ENCODE assay signal across 9 cellular contexts in the genomic region with DNA sequence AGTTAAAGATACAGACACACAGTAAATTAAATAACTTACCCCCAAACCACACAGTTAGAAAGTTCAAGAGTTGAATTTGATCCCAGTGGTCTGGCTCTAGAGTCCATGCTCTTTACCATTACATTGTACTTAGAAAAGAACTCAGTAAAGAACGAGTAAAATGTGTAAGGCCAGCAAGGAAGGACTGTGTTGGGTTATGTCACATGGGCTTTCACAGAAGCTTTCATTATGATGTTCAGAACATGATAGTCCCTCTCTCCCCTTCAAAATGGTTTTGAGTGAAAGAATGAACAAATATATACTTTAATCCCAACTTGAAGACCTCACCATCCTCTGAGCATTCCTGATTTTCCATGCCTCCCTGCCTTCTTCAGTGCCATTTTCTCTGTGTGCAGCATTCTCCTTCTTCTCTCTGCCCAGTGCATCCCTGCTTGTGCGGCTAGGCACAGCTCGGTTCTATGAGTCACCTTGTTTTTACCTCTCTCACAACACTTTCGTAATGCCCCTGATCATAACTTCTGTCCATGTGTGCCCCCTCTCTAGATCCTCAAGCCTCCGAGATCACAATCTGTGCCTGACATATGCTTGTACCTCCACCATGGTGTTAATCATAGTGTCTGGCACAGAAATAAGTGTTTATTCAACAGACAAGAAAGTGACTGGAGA. TPM values are rescaled to one million over a fixed set of nuclear protein-coding genes. Genes with fewer than 3 reads are reported as not detected.
A peak's percentile ranks its signal among the peaks of the same experiment; 100 is the strongest.
DNase-seq lines count a peak whose midpoint lies in the region; ATAC-seq, FAIRE-seq and TF ChIP-seq lines count a peak whose summit lies in the region.
"Had no signal": no experiment of that assay in that cellular context is flagged by ENCODE, and none has a peak within 500 bp of the region (broad histone marks: within the 10 kb centered on the region; RNA-seq: fewer than 3 reads in every experiment).

No MANE protein-coding gene starts in this region.

- TF ChIP-seq CTCF in GM12875 (IDR thresholded peaks at IDR 0.05; ENCODE audit: borderline replicate concordance, insufficient read depth, low read depth, low read length) = no peak
- no peak for TF ChIP-seq CTCF in IMR-90 (conservative IDR thresholded peaks at IDR 0.05; ENCODE audit: low read depth, low read length)
- TF ChIP-seq CTCF in HepG2 (CRISPR knock-in tag; IDR thresholded peaks at IDR 0.05) = no peak

- no peaks in the 10 kb centered on the region for H3K9me3 Mint-ChIP-seq in dendritic cell treated with granulocyte-macrophage colony-stimulating factor and Interleukin-4, amounts not matched to agents 40 ng/mL and 50 ng/mL, for 4 days

- H3K9me1 ChIP-seq in IMR-90 (ENCODE audit: insufficient read depth, low read length) = no peaks in the 10 kb centered on the region

- H2AFZ ChIP-seq in IMR-90 (replicated peaks; ENCODE audit: low read length, poor library complexity) (peak overlapping the region; percentile 39), HepG2 (ENCODE audit: low read length) (no peak overlapping the region)

- no peaks in the 10 kb centered on the region for H3K79me1 ChIP-seq in IMR-90 (ENCODE audit: low read depth in 1 of 2, low read length in 2 of 2)

- H3K4me1 ChIP-seq in IMR-90 (ENCODE audit: control insufficient read depth, insufficient read depth, low read length) (peaks cover 10% of the 10 kb centered on the region), HepG2 (ENCODE audit: insufficient read depth, low read length) (no peaks in the 10 kb centered on the region)

- no peak overlapping the region for H2BK5ac ChIP-seq in IMR-90 (ENCODE audit: low read depth, low read length, poor library complexity, severe bottlenecking)

- WGBS in IMR-90 (ENCODE audit: extremely low coverage in 2 of 2, insufficient read length in 1 of 2), 2 experiments = 73% methylated on average over 2 of the region's 5 CpGs; no CpG with 5 or more reads in 1 of the 2 experiments
- 19% methylated on average over 5 of the region's 5 CpGs for WGBS in HepG2 (ENCODE audit: low lambda C conversion rate)

- H3K4me3 Mint-ChIP-seq in dendritic cell treated with granulocyte-macrophage colony-stimulating factor and Interleukin-4, amounts not matched to agents 40 ng/mL and 50 ng/mL, for 4 days = no peak overlapping the region

- H3K27ac Mint-ChIP-seq in dendritic cell treated with granulocyte-macrophage colony-stimulating factor and Interleukin-4, amounts not matched to agents 40 ng/mL and 50 ng/mL, for 4 days = peak overlapping the region; percentile 11

- POLR2A ChIA-PET in IMR-90 (lab: Charles Lee; ENCODE audit: unreplicated experiment) (no interaction called here), HepG2 (lab: Yijun Ruan, JAX) (no interaction called here)

- no peaks in the 10 kb centered on the region for H3K36me3 Mint-ChIP-seq in dendritic cell treated with granulocyte-macrophage colony-stimulating factor and Interleukin-4, amounts not matched to agents 40 ng/mL and 50 ng/mL, for 4 days (ENCODE audit: low read depth)

- H3K4me1 Mint-ChIP-seq in dendritic cell treated with granulocyte-macrophage colony-stimulating factor and Interleukin-4, amounts not matched to agents 40 ng/mL and 50 ng/mL, for 4 days (ENCODE audit: low read depth) = peaks cover 58% of the 10 kb centered on the region

- no peak overlapping the region for H4K8ac ChIP-seq in IMR-90 (ENCODE audit: low read depth in 2 of 2, low read length in 2 of 2)

- H3K27me3 ChIP-seq in IMR-90 (ENCODE audit: control insufficient read depth, insufficient read depth, low read length) = no peaks in the 10 kb centered on the region
- peaks cover 0 to 5% of the 10 kb centered on the region in 2 experiments; a peak in 1 of 5 replicates for H3K27me3 ChIP-seq in HepG2 (ENCODE audit: control insufficient read depth in 1 of 2, insufficient read depth in 2 of 2, low read length in 2 of 2)

- H3K4ac ChIP-seq in IMR-90 (ENCODE audit: low read depth, low read length) = 0 out of 2 replicates have a peak overlapping the region, but pooled peaks have one; percentile 20

- ATAC-seq in GM21717 (IDR thresholded peaks at IDR 0.05; ENCODE audit: unreplicated experiment) = peak; percentile 30
- no peak for ATAC-seq in IMR-90 (ENCODE audit: low read depth)
- ATAC-seq in activated CD4-positive, CD25-positive, alpha-beta regulatory T cell treated with anti-CD3 and anti-CD28 coated beads, Interleukin-2, amount 50 U/mL, for 24 hours = no peak
- no peak for ATAC-seq in HepG2

- H2BK20ac ChIP-seq in IMR-90 (ENCODE audit: low read depth, low read length) = no peak overlapping the region

- H4K5ac ChIP-seq in IMR-90 (ENCODE audit: low read depth, low read length) = no peak overlapping the region

- H3K36me3 ChIP-seq in IMR-90 (ENCODE audit: control insufficient read depth, insufficient read depth, low read length) (no peaks in the 10 kb centered on the region), HepG2 (replicated peaks in 1 of 2; ENCODE audit: control insufficient read depth in 1 of 2, insufficient read depth in 2 of 2, low read length in 2 of 2) (no peaks in the 10 kb centered on the region)

- H3K9me3 ChIP-seq in IMR-90 (ENCODE audit: control insufficient read depth, insufficient read depth, low read length) (no peaks in the 10 kb centered on the region; the same call in 1 of the 2 replicates), HepG2 (ENCODE audit: low read length) (no peaks in the 10 kb centered on the region)

- no peak for FAIRE-seq in HepG2 (lab: Jason Lieb, UNC)
- FAIRE-seq: G401.6 had no signal

- H4K91ac ChIP-seq in IMR-90 (ENCODE audit: insufficient read depth, low read depth, low read length) = 0 out of 2 replicates have a peak overlapping the region, but pooled peaks have one; percentile 12

- no peak for TF ChIP-seq RAD21 in IMR-90 (IDR thresholded peaks at IDR 0.05; ENCODE audit: low read length)
- TF ChIP-seq RAD21 in HepG2 (CRISPR knock-in tag; IDR thresholded peaks at IDR 0.05) = no peak

- H3K23ac ChIP-seq in IMR-90 (ENCODE audit: low read depth, low read length) = no peak overlapping the region

- H3K56ac ChIP-seq in IMR-90 (ENCODE audit: extremely low read depth, insufficient read depth, low read length) = no peak overlapping the region

- no peaks in the 10 kb centered on the region for H3K79me2 ChIP-seq in HepG2 (ENCODE audit: insufficient read depth, low read length)

- no peak overlapping the region for H2BK15ac ChIP-seq in IMR-90 (ENCODE audit: low read depth, low read length)

- in situ Hi-C loops in IMR-90 (cut with MboI; ENCODE audit: low sequenced_read_pairs) (no loop called here), HepG2 (cut with HindIII; ENCODE audit: extremely low pct_ligation_motif_present, low pct_unique_long_range_greater_than_20kb) (no loop called here)

- TF ChIP-seq EP300 in HepG2 (IDR thresholded peaks at IDR 0.05; ENCODE audit: low read depth in 2 of 2, low read length in 2 of 2) = no peak
- TF ChIP-seq EP300 in HepG2 (CRISPR knock-in tag; IDR thresholded peaks at IDR 0.05; ENCODE audit: borderline replicate concordance) = no peak

- TF ChIP-seq POLR2A in IMR-90 (IDR thresholded peaks at IDR 0.05; ENCODE audit: low read depth, low read length) (no peak), HepG2 (IDR thresholded peaks at IDR 0.05; ENCODE audit: insufficient read depth in 1 of 2, low read depth in 2 of 2, low read length in 2 of 2) (no peak)

- no TSS peak for BruUV-seq in IMR-90 (replicated peaks; lab: Mats Ljungman, UMichigan)
- BruUV-seq in HepG2 (replicated peaks; lab: Mats Ljungman, UMichigan) = no TSS peak

- H3K4me2 ChIP-seq in IMR-90 (ENCODE audit: low read depth, low read length) (no peak overlapping the region), HepG2 (ENCODE audit: low read depth, low read length) (no peak overlapping the region)

- H2BK120ac ChIP-seq in IMR-90 (ENCODE audit: low read depth, low read length) = no peak overlapping the region

- H3K4me3 ChIP-seq in GM12875 (ENCODE audit: low read depth, low read length) (peak overlapping the region; percentile 39), IMR-90 (ENCODE audit: insufficient read depth, low read depth, low read length) (no peak overlapping the region), HepG2 (replicated peaks in 1 of 3; ENCODE audit: insufficient read depth in 1 of 3, low read depth in 2 of 3, low read length in 3 of 3) (no peak overlapping the region)

- no peak overlapping the region for H2AK9ac ChIP-seq in IMR-90 (replicated peaks; ENCODE audit: low read depth, low read length, poor library complexity)

- H3K27ac ChIP-seq in IMR-90 (ENCODE audit: insufficient read depth, low read length) (no peak overlapping the region), HepG2 (ENCODE audit: extremely low read length, insufficient read depth, low read length) (no peak overlapping the region)

- H4K20me1 ChIP-seq in IMR-90 (ENCODE audit: insufficient read depth, low read length) (no peaks in the 10 kb centered on the region), HepG2 (ENCODE audit: insufficient read depth, low read length) (no peaks in the 10 kb centered on the region)

- no peak overlapping the region for H3K14ac ChIP-seq in IMR-90 (replicated peaks; ENCODE audit: low read depth, low read length)

- no peak overlapping the region for H3K9ac ChIP-seq in IMR-90 (ENCODE audit: low read depth, low read length)
- H3K9ac ChIP-seq in HepG2 (ENCODE audit: insufficient read depth, low read depth, low read length) = no peak overlapping the region

- DNase-seq in IMR-90 = no peak
- no peak for DNase-seq in NCI-H1436 (lab: John Stamatoyannopoulos, UW)
- DNase-seq in HepG2 (ENCODE audit: low spot score) = no peak
- DNase-seq in HuH-7.5 (ENCODE audit: low spot score) = no peak

- CTCF ChIA-PET in IMR-90 (lab: Yijun Ruan, JAX) = interaction anchor here (0.5 kb wide), 2 partner anchors 14 to 168 kb away, joined by 3 to 4 read pairs; no protein-coding TSS in a partner anchor
- CTCF ChIA-PET in HepG2 (lab: Yijun Ruan, JAX; ENCODE audit: low intra/inter-chr PET ratio, low total read pairs) = no interaction called here

- H3K18ac ChIP-seq in IMR-90 (ENCODE audit: low read depth, low read length) = no peak overlapping the region

- no peaks in the 10 kb centered on the region for H3K27me3 Mint-ChIP-seq in dendritic cell treated with granulocyte-macrophage colony-stimulating factor and Interleukin-4, amounts not matched to agents 40 ng/mL and 50 ng/mL, for 4 days

- dilution Hi-C loops in IMR-90 (cut with HindIII; ENCODE audit: low sequenced_read_pairs, unreplicated experiment) = no loop called here

- peak overlapping the region; percentile 2; the same call in 1 of the 2 replicates for H2AK5ac ChIP-seq in IMR-90 (ENCODE audit: low read depth, low read length)

- intact Hi-C loops in IMR-90 (cut with micrococcal nuclease) (no loop called here), HepG2 (cut with micrococcal nuclease; ENCODE audit: unreplicated experiment) (no loop called here)
- intact Hi-C loops in dendritic cell treated with granulocyte-macrophage colony-stimulating factor and Interleukin-4, amounts not matched to agents 40 ng/mL and 50 ng/mL, for 4 days (cut with micrococcal nuclease) = no loop called here

RNA-seq across cellular contexts. Expression of a gene that starts 22.0 kb away (rescaled TPM):
- total RNA-seq in IMR-90 (2012; rRNA removed) (2.5 and 3.0 TPM in 2 replicates), HepG2 (2016; rRNA removed; fragmentation: Illumina TruSeq; extraction: Trizol) (not detected in 2 replicates)
- polyA plus RNA-seq in IMR-90 (2012; rRNA removed) (0.87 and 1.7 TPM in 2 replicates), HepG2 (2011; rRNA removed) (0.01 and 0.27 TPM in 2 replicates)
- polyA plus RNA-seq in IMR-90 (2012; cell fraction: cytosol; rRNA removed) = 0.42 and 0.52 TPM in 2 replicates
- polyA plus RNA-seq in IMR-90 (2012; cell fraction: nucleus; rRNA removed; ENCODE audit: low replicate concordance) = 0.48 and 2.8 TPM in 2 replicates
- not detected in 2 replicates for total RNA-seq in HepG2 (2016; cell fraction: cytosol; rRNA removed; fragmentation: Illumina TruSeq; extraction: Trizol; ENCODE audit: low read depth)
- 0.02 TPM in 1 of 2 replicates, not detected in the other for total RNA-seq in HepG2 (2016; cell fraction: insoluble cytoplasmic fraction; rRNA removed; fragmentation: Illumina TruSeq; extraction: Trizol)
- not detected in 2 replicates for total RNA-seq in HepG2 (2016; cell fraction: membrane; rRNA removed; fragmentation: Illumina TruSeq; extraction: Trizol)
- not detected in 2 replicates for total RNA-seq in HepG2 (2016; cell fraction: nucleus; rRNA removed; fragmentation: Illumina TruSeq; extraction: Trizol)
- 0.08 TPM in 1 of 2 replicates, not detected in the other for polyA plus RNA-seq in HepG2 (2011; cell fraction: cytosol; rRNA removed)
- not detected in 2 replicates for polyA plus RNA-seq in HepG2 (2011; cell fraction: nucleus; rRNA removed)
- polyA plus RNA-seq in HepG2 (2012) = not detected in 2 replicates
- polyA plus RNA-seq in HepG2 (2016; cell fraction: cytosol; fragmentation: Illumina TruSeq; extraction: Trizol; ENCODE audit: low read depth) = not detected in 2 replicates
- not detected in 2 replicates for polyA plus RNA-seq in HepG2 (2016; cell fraction: insoluble cytoplasmic fraction; fragmentation: Illumina TruSeq; extraction: Trizol; ENCODE audit: low read depth)
- not detected in 2 replicates for polyA plus RNA-seq in HepG2 (2016; cell fraction: membrane; fragmentation: Illumina TruSeq; extraction: Trizol; ENCODE audit: low read depth)
- not detected in 2 replicates for polyA plus RNA-seq in HepG2 (2016; cell fraction: nucleus; fragmentation: Illumina TruSeq; extraction: Trizol; ENCODE audit: insufficient read depth, low read depth)
- not detected in 2 replicates for polyA minus RNA-seq in HepG2 (2011; rRNA and poly(A)+ RNA removed; ENCODE audit: low replicate concordance)
- polyA minus RNA-seq in HepG2 (2011; cell fraction: cytosol; rRNA and poly(A)+ RNA removed) = not detected in 2 replicates
- polyA minus RNA-seq in HepG2 (2011; cell fraction: nucleus; rRNA and poly(A)+ RNA removed) = not detected in 2 replicates
